19 cellular contexts compared by ENCODE assay signal in the genomic region with DNA sequence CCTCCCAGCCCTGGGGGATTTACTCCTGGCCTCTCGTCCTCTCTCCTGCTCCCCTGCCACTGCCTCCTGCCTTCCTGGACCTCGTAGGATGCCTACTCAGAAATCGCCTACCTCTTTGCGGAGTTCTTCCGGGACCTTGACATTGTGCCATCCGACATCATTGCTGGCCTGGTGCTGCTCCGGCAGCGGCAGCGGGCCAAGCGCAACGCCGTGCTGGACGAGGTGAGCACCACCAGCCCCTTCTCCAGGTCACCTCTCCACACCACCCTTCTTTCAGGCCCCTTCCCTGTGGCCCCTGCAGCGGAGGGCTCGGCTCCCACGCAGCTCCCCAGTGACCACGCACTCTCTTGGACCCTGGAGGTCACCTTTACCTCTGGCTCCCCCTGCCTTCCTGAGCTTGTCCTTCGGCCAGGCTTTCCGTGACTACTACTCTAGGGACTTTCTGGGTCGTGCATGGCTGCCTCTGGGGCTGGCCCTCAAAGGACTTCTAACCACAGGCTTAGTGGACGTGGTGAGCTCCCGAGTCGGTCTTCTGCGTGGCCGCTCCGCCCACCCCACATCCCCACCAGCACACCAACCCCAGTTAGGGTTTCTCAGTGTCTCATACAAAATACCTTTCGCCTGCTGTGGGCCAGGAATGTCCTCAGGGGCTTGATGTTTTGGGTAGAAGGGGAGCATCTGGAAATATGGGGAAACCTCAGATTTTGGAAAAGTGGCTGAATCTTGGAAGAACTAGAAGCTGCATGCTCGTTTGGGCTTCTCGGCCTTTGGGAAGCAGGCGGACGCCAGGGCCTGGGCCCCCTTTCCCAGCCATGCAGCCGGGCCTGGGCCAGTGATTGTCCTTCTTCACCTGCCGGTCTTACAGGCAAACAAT. TPM values are rescaled to one million over a fixed set of nuclear protein-coding genes. Genes with fewer than 3 reads are reported as not detected.
A peak's percentile ranks its signal among the peaks of the same experiment; 100 is the strongest.
DNase-seq lines count a peak whose midpoint lies in the region; ATAC-seq, FAIRE-seq and TF ChIP-seq lines count a peak whose summit lies in the region.
"Had no signal": no experiment of that assay in that cellular context is flagged by ENCODE, and none has a peak within 500 bp of the region (broad histone marks: within the 10 kb centered on the region; RNA-seq: fewer than 3 reads in every experiment).

No MANE protein-coding gene starts in this region.

- BruUV-seq in GM12878 (replicated peaks; lab: Mats Ljungman, UMichigan): no TSS peak

- H3K36me3 ChIP-seq in GM12878 (ENCODE audit: control insufficient read depth in 2 of 2, insufficient read depth in 2 of 2, low read length in 1 of 2) (no peaks in the 10 kb centered on the region), lower lobe of right lung (no peaks in the 10 kb centered on the region), stomach (peaks cover 0 to 43% (median 31%) of the 10 kb centered on the region in 4 donors)
- H3K36me3 ChIP-seq: MG63, upper lobe of right lung had no signal

- intact Hi-C loops in GM12878 (cut with micrococcal nuclease; ENCODE audit: unreplicated experiment) (no loop called here), lower lobe of right lung (cut with DNase I) (no loop called here), stomach (cut with DNase I; ENCODE audit: low total_unique reads) (no loop called here)

- TF ChIP-seq EP300 in A549 (IDR thresholded peaks at IDR 0.05): no peak
- peak in 1 of 2 experiments; percentile 23; a peak in 1 of 4 replicates for TF ChIP-seq EP300 in GM12878 (IDR thresholded peaks at IDR 0.05; ENCODE audit: borderline replicate concordance in 1 of 2, control insufficient read depth in 1 of 2, low read depth in 2 of 2, low read length in 2 of 2)
- TF ChIP-seq EP300 in stomach (IDR thresholded peaks at IDR 0.05): no peak

- CTCF ChIA-PET in A549 (lab: Yijun Ruan, JAX) (interaction anchor here (0.9 to 3.0 kb wide), 7 partner anchors 11 to 282 kb away, joined by 3 to 15 read pairs (median 3); no protein-coding TSS in a partner anchor), GM12878 (lab: Yijun Ruan, JAX) (interaction anchor here (0.8 to 1.1 kb wide), 3 partner anchors 9 to 250 kb away, joined by 3 to 4 read pairs (median 4); no protein-coding TSS in a partner anchor)

- TF ChIP-seq RAD21 in A549 (conservative IDR thresholded peaks at IDR 0.05 in 1 of 2, IDR thresholded peaks at IDR 0.05 in 1 of 2): no peak
- no peak for TF ChIP-seq RAD21 in GM12878 (IDR thresholded peaks at IDR 0.05; ENCODE audit: insufficient read depth, low read depth, low read length)

- H3K9ac ChIP-seq in GM12878 (ENCODE audit: control insufficient read depth, insufficient read depth, low read length): no peak overlapping the region

- H3K4me2 ChIP-seq in A549: peak overlapping the region; percentile 44; the same call in 2 of the 3 replicates
- H3K4me2 ChIP-seq in GM12878 (ENCODE audit: control insufficient read depth, insufficient read depth): no peak overlapping the region

- RAD21 ChIA-PET in GM12878 (lab: Charles Lee; ENCODE audit: unreplicated experiment): interaction anchor here (0.8 kb wide), 1 partner anchor 49 kb away, joined by 3 read pairs; no protein-coding TSS in a partner anchor

- H3K79me2 ChIP-seq in GM12878 (ENCODE audit: control insufficient read depth, insufficient read depth, low read length): no peaks in the 10 kb centered on the region

- DNase-seq in A549 (ENCODE audit: low read depth in 1 of 2, low spot score in 1 of 2) (no peak), GM13977 (ENCODE audit: low spot score) (peak; percentile 60), GM12878 (ENCODE audit: low read depth, low spot score) (no peak), lower lobe of right lung (no peak), NCI-H2227 treated with DMSO at 0.1 percent for 48 hours (lab: John Stamatoyannopoulos, UW) (no peak), NCI-H2196 (lab: John Stamatoyannopoulos, UW; ENCODE audit: unreplicated experiment) (no peak), stomach (no peak)
- DNase-seq: foreskin melanocyte; GDM1; MG63; NCI-H2029; NCI-H774; sigmoid colon; stimulated activated CD4-positive, alpha-beta T cell treated with anti-CD3 and anti-CD28 coated beads, Interleukin-4, amount 100 ng/mL, for 24 hours; upper lobe of right lung had no signal

- WGBS in A549 (ENCODE audit: missing lambda C conversion rate): 89% methylated on average over 33 of the region's 33 CpGs
- 35% methylated on average over 33 of the region's 33 CpGs for WGBS in GM12878 (ENCODE audit: insufficient coverage, insufficient replicate concordance, low lambda C conversion rate, missing lambda C conversion rate)
- 86 to 93% (median 91%) methylated on average over 29 to 33 of the region's 33 CpGs for WGBS in stomach, 5 donors

- H3K4me3 ChIP-seq in A549: no peak overlapping the region
- H3K4me3 ChIP-seq in GM12878: no peak overlapping the region
- H3K4me3 ChIP-seq in lower lobe of right lung: no peak overlapping the region
- H3K4me3 ChIP-seq in stomach: no peak overlapping the region
- H3K4me3 ChIP-seq: MG63, sigmoid colon, upper lobe of right lung had no signal

- TF ChIP-seq POLR2A in A549 (IDR thresholded peaks at IDR 0.05; ENCODE audit: low read length) (no peak), GM12878 (IDR thresholded peaks at IDR 0.05; ENCODE audit: low read depth, low read length) (no peak), stomach (IDR thresholded peaks at IDR 0.05) (no peak)

- H4K20me1 ChIP-seq in GM12878 (ENCODE audit: control insufficient read depth, insufficient read depth): no peaks in the 10 kb centered on the region

- H3K27ac ChIP-seq in A549 (peak overlapping the region; percentile 40 to 59; a peak in 4 of 6 replicates), GM12878 (ENCODE audit: control insufficient read depth, insufficient read depth) (no peak overlapping the region), lower lobe of right lung (peak overlapping the region; percentile 41), stomach (no peak overlapping the region)

- ATAC-seq in A549 (no peak), GM12878 (peak; percentile 79), lower lobe of right lung (no peak), HG02852 (IDR thresholded peaks at IDR 0.05; ENCODE audit: unreplicated experiment) (no peak)
- ATAC-seq: activated naive CD8-positive, alpha-beta T cell treated with anti-CD3 and anti-CD28 coated beads, Interleukin-2, amount 50 U/mL, for 24 hours had no signal

- FAIRE-seq in A549 (lab: Jason Lieb, UNC) (no peak), GM12878 (lab: Jason Lieb, UNC) (no peak)
- FAIRE-seq: endothelial cell of umbilical vein, GM19239 had no signal

- SMC1A ChIA-PET in GM12878 (lab: Charles Lee; ENCODE audit: uncharacterized antibody, unreplicated experiment): no interaction called here

- no peaks in the 10 kb centered on the region for H3K27me3 ChIP-seq in GM12878 (replicated peaks in 1 of 2; ENCODE audit: control insufficient read depth in 2 of 2, insufficient read depth in 2 of 2, low read length in 1 of 2)
- no peaks in the 10 kb centered on the region for H3K27me3 ChIP-seq in lower lobe of right lung (ENCODE audit: low read depth)
- no peaks in the 10 kb centered on the region for H3K27me3 ChIP-seq in stomach
- H3K27me3 ChIP-seq: MG63, sigmoid colon, upper lobe of right lung had no signal

- H2AFZ ChIP-seq in GM12878 (ENCODE audit: control insufficient read depth, low read depth, low read length): no peak overlapping the region

- H3K4me1 ChIP-seq in A549 (peaks cover 30% of the 10 kb centered on the region), GM12878 (ENCODE audit: control insufficient read depth, insufficient read depth, low read length) (no peaks in the 10 kb centered on the region), lower lobe of right lung (peaks cover 21% of the 10 kb centered on the region), stomach (peaks cover 0 to 11% (median 5%) of the 10 kb centered on the region in 4 donors)

- no peak for TF ChIP-seq CTCF in A549 (IDR thresholded peaks at IDR 0.05)
- TF ChIP-seq CTCF in GM13977 (IDR thresholded peaks at IDR 0.05; ENCODE audit: extremely low read depth, insufficient read depth, missing control alignments): peak; percentile 17
- TF ChIP-seq CTCF in GM12878 (IDR thresholded peaks at IDR 0.05 in 2 of 3, conservative IDR thresholded peaks at IDR 0.05 in 1 of 3; ENCODE audit: control insufficient read depth in 2 of 3, extremely low read depth in 1 of 3, insufficient read depth in 1 of 3, low read depth in 3 of 3, low read length in 3 of 3): peak in 1 of 3 experiments; percentile 29; a peak in 1 of 6 replicates
- no peak for TF ChIP-seq CTCF in lower lobe of right lung (IDR thresholded peaks at IDR 0.05)
- no peak for TF ChIP-seq CTCF in stomach (IDR thresholded peaks at IDR 0.05)

- H3K9me3 ChIP-seq in A549: no peaks in the 10 kb centered on the region
- no peaks in the 10 kb centered on the region for H3K9me3 ChIP-seq in GM12878 (replicated peaks; ENCODE audit: control insufficient read depth, insufficient read depth, low read length)
- H3K9me3 ChIP-seq in lower lobe of right lung: no peaks in the 10 kb centered on the region
- H3K9me3 ChIP-seq in stomach: no peaks in the 10 kb centered on the region
- H3K9me3 ChIP-seq: MG63, sigmoid colon, upper lobe of right lung had no signal

- in situ Hi-C loops in GM13977 (cut with MboI; ENCODE audit: low pct_unique_long_range_greater_than_20kb, low sequenced_read_pairs, unreplicated experiment): no loop called here
- in situ Hi-C loops in GM12878 (cut with MboI): no loop called here

- POLR2A ChIA-PET in A549 (lab: Yijun Ruan, JAX) (no interaction called here), GM12878 (lab: Charles Lee) (no interaction called here)

RNA-seq across cellular contexts. Expression of gene MYRF, which starts 24.1 kb away (rescaled TPM):
- 14.7 and 28.4 TPM in 2 replicates for polyA plus RNA-seq in A549 (2011; rRNA removed)
- 12.7 and 17.2 TPM in 2 replicates for polyA plus RNA-seq in A549 (2012; cell fraction: cytosol; rRNA removed)
- polyA plus RNA-seq in A549 (2012; cell fraction: nucleus; rRNA removed): 56.5 and 67.6 TPM in 2 replicates
- 19.2 to 22.3 TPM (median 21.2 TPM) in 3 replicates for polyA plus RNA-seq in A549 (2017; fragmentation: RNase III; extraction: RNeasy Plus Mini Kit Qiagen cat#74134 plus additional on column Dnase treatment)
- 28.0 and 33.1 TPM in 2 replicates for polyA minus RNA-seq in A549 (2011; rRNA and poly(A)+ RNA removed)
- 24.0 and 28.0 TPM in 2 replicates for total RNA-seq in GM12878 (2013; cell fraction: nucleolus; rRNA removed)
- total RNA-seq in GM12878 (2014; rRNA removed): 1.0 and 1.1 TPM in 2 replicates
- total RNA-seq in GM12878 (2014; rRNA removed; fragmentation: Illumina TruSeq; extraction: Trizol): 0.27 and 0.60 TPM in 2 replicates
- 2.0 and 3.1 TPM in 2 replicates for total RNA-seq in GM12878 (2021)
- 1.1 TPM for polyA plus RNA-seq in GM12878 (2011; ENCODE audit: low read depth)
- polyA plus RNA-seq in GM12878 (2011; rRNA removed): 9.6 and 15.6 TPM in 2 replicates
- 24.7 and 27.8 TPM in 2 replicates for polyA plus RNA-seq in GM12878 (2011; cell fraction: cytosol; rRNA removed)
- 201 and 207 TPM in 2 replicates for polyA plus RNA-seq in GM12878 (2011; cell fraction: nucleus; rRNA removed)
- polyA plus RNA-seq in GM12878 (2012): 1.7 and 2.1 TPM in 2 replicates
- polyA plus RNA-seq in GM12878 (2014; fragmentation: Illumina TruSeq; extraction: Trizol): 0.93 and 1.2 TPM in 2 replicates
- under 1 TPM; 0.33 to 0.55 TPM for polyA plus RNA-seq in GM12878 (2014; fragmentation: Nextera tagmentation; extraction: Ambion mirVana)
- polyA plus RNA-seq in GM12878 (2014; rRNA removed): 1.7 TPM in 2 replicates
- polyA plus RNA-seq in GM12878 (2016; fragmentation: Nextera tagmentation; extraction: Ambion mirVana): under 1 TPM; 0.50 to 0.64 TPM
- 14.6 and 28.9 TPM in 2 replicates for polyA minus RNA-seq in GM12878 (2011; rRNA and poly(A)+ RNA removed)
- polyA minus RNA-seq in GM12878 (2011; cell fraction: cytosol; rRNA and poly(A)+ RNA removed): 17.6 and 22.6 TPM in 2 replicates
- 38.2 and 54.2 TPM in 2 replicates for polyA minus RNA-seq in GM12878 (2011; cell fraction: nucleus; rRNA and poly(A)+ RNA removed)
- total RNA-seq in lower lobe of right lung: 37.9 TPM
- 100 to 1,000 TPM in 3 of 5 donors, 10 to 100 TPM in 1, 1 to 10 TPM in 1; 6.4 to 527 (median 240) TPM for total RNA-seq in stomach
- 10 to 100 TPM; 19.0 to 45.9 (median 20.5) TPM for polyA plus RNA-seq in stomach

RNA-seq across cellular contexts. Expression of gene DAGLA, which starts 48.1 kb away (rescaled TPM):
- polyA plus RNA-seq in A549 (2011; rRNA removed) (0.93 and 1.2 TPM in 2 replicates), A549 (2017; fragmentation: RNase III; extraction: RNeasy Plus Mini Kit Qiagen cat#74134 plus additional on column Dnase treatment) (2.2 to 2.5 TPM (median 2.5 TPM) in 3 replicates), GM12878 (2011; rRNA removed) (not detected in 2 replicates), GM12878 (2014; fragmentation: Illumina TruSeq; extraction: Trizol) (not detected in 2 replicates), GM12878 (2014; fragmentation: Nextera tagmentation; extraction: Ambion mirVana) (not detected), GM12878 (2014; rRNA removed) (not detected in 2 replicates), GM12878 (2016; fragmentation: Nextera tagmentation; extraction: Ambion mirVana) (not detected), stomach (1 to 10 TPM in 1 of 3 donors, under 1 TPM in 2; 0.15 to 3.2 (median 0.75) TPM)
- 2.3 and 3.7 TPM in 2 replicates for polyA plus RNA-seq in A549 (2012; cell fraction: cytosol; rRNA removed)
- polyA plus RNA-seq in A549 (2012; cell fraction: nucleus; rRNA removed): 6.3 and 8.7 TPM in 2 replicates
- 2.0 and 2.3 TPM in 2 replicates for polyA minus RNA-seq in A549 (2011; rRNA and poly(A)+ RNA removed)
- total RNA-seq in GM12878 (2013; cell fraction: nucleolus; rRNA removed): 0.10 TPM in 2 replicates
- total RNA-seq in GM12878 (2014; rRNA removed) (not detected in 2 replicates), GM12878 (2014; rRNA removed; fragmentation: Illumina TruSeq; extraction: Trizol) (not detected in 2 replicates), GM12878 (2021) (0.05 TPM in 1 of 2 replicates, not detected in the other), lower lobe of right lung (7.1 TPM), stomach (10 to 100 TPM in 1 of 5 donors, 1 to 10 TPM in 2, under 1 TPM in 2; under 0.01 to 27.2 (median 1.3) TPM)
- not detected for polyA plus RNA-seq in GM12878 (2011; ENCODE audit: low read depth)
- polyA plus RNA-seq in GM12878 (2011; cell fraction: cytosol; rRNA removed): 0.02 TPM in 1 of 2 replicates, not detected in the other
- 0.10 and 0.13 TPM in 2 replicates for polyA plus RNA-seq in GM12878 (2011; cell fraction: nucleus; rRNA removed)
- 0.03 TPM in 1 of 2 replicates, not detected in the other for polyA plus RNA-seq in GM12878 (2012)
- polyA minus RNA-seq in GM12878 (2011; rRNA and poly(A)+ RNA removed): 0.05 TPM in 1 of 2 replicates, not detected in the other
- not detected in 2 replicates for polyA minus RNA-seq in GM12878 (2011; cell fraction: cytosol; rRNA and poly(A)+ RNA removed)
- under 0.01 and 0.10 TPM in 2 replicates for polyA minus RNA-seq in GM12878 (2011; cell fraction: nucleus; rRNA and poly(A)+ RNA removed)

Comparison
In these comparisons a context has a peak if more than half of its experiments do, and no peak if none do; other contexts are left out.
1. H3K27ac ChIP-seq: peak in A549 (2 of 2) and lower lobe of right lung (single experiment); none in GM12878 (single experiment) and stomach (0 of 5).